ENCODE assay signal across 18 cellular contexts in the genomic region with DNA sequence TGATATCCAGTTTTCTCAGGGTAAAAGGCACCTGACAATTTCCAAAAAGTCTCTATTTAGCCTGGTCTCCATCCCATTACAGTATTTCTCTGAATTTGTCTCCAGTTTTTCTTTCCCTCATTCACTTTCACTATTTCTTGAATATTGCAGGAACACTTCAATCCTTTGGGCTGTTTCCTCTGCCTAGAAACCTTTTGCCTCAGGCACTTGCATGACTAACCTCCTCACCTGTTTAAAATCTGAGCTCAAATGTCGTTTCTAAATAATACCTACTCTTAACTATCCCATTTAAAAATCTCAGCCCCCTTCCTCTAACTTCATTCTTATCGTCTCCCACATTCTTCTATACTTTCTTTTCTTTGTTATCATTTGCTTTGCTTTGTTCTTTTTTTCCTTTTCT. TPM values are rescaled to one million over a fixed set of nuclear protein-coding genes. Genes with fewer than 3 reads are reported as not detected.
DNase-seq lines count a peak whose midpoint lies in the region; ATAC-seq and TF ChIP-seq lines count a peak whose summit lies in the region.
"Had no signal": no experiment of that assay in that cellular context is flagged by ENCODE, and none has a peak within 500 bp of the region (broad histone marks: within the 10 kb centered on the region; RNA-seq: fewer than 3 reads in every experiment).

No MANE protein-coding gene starts in this region.

- WGBS in trophoblast cell (ENCODE audit: extremely low coverage, insufficient coverage, insufficient read length): 98% methylated on average over 2 of the region's 2 CpGs
- WGBS in smooth muscle cell (ENCODE audit: low lambda C conversion rate): 44% methylated on average over 2 of the region's 2 CpGs

- no peak overlapping the region for H3K27ac Mint-ChIP-seq in WTC11
- H3K27ac Mint-ChIP-seq: B cell; CD8-positive, alpha-beta T cell; HFFc6 had no signal

- H4K8ac ChIP-seq in trophoblast cell (ENCODE audit: low read depth, low read length): no peak overlapping the region

- H3K4me3 ChIP-seq in trophoblast cell (ENCODE audit: low read depth, low read length) (no peak overlapping the region), smooth muscle cell (no peak overlapping the region)
- H3K4me3 ChIP-seq: BLaER1 treated with 17β-estradiol and CSF1 and Interleukin-3, amounts not matched to agents 10 nM and 100 nM had no signal

- no peak overlapping the region for H4K12ac ChIP-seq in trophoblast cell (ENCODE audit: low read depth, low read length)

- peak; percentile 3 for DNase-seq in NCI-H2171 treated with DMSO at 0.1 percent for 48 hours (lab: John Stamatoyannopoulos, UW)
- DNase-seq in NCI-H2171 (lab: John Stamatoyannopoulos, UW): no peak
- DNase-seq in WTC11 (ENCODE audit: low spot score): no peak
- peak; percentile 18 to 67 for DNase-seq in trophoblast cell
- DNase-seq in kidney tubule cell (ENCODE audit: low spot score): no peak
- DNase-seq in smooth muscle cell (lab: John Stamatoyannopoulos, UW; ENCODE audit: unreplicated experiment): no peak
- DNase-seq in stimulated activated CD4-positive, alpha-beta T cell treated with anti-CD3 and anti-CD28 coated beads, Interleukin-4, amount 100 ng/mL, for 24 hours: no peak
- DNase-seq: 8988T; Calu3; CD8-positive, alpha-beta T cell; DMS79 treated with DMSO at 0.1 percent for 48 hours; GF-D8; GOT3; H7; HFFc6 had no signal

- no peak overlapping the region for H2BK12ac ChIP-seq in trophoblast cell (ENCODE audit: low read length)

- H3K9me3 ChIP-seq in trophoblast cell (ENCODE audit: insufficient read depth, low read depth, low read length): no peaks in the 10 kb centered on the region
- no peaks in the 10 kb centered on the region for H3K9me3 ChIP-seq in smooth muscle cell (replicated peaks; ENCODE audit: low read depth)
- H3K9me3 ChIP-seq: BLaER1 treated with 17β-estradiol and CSF1 and Interleukin-3, amounts not matched to agents 10 nM and 100 nM had no signal

- TF ChIP-seq CTCF in WTC11 (IDR thresholded peaks at IDR 0.05): no peak
- TF ChIP-seq CTCF in smooth muscle cell (IDR thresholded peaks at IDR 0.05; ENCODE audit: borderline replicate concordance, insufficient read depth, poor library complexity, severe bottlenecking): no peak

- no peak overlapping the region for H2AFZ ChIP-seq in trophoblast cell (ENCODE audit: insufficient read depth, low read length, poor library complexity)
- no peak overlapping the region for H2AFZ ChIP-seq in smooth muscle cell (ENCODE audit: low read depth)

- H3K36me3 Mint-ChIP-seq in WTC11: no peaks in the 10 kb centered on the region
- H3K36me3 Mint-ChIP-seq: CD8-positive, alpha-beta T cell had no signal

- H3K4me1 Mint-ChIP-seq in WTC11: no peaks in the 10 kb centered on the region; the same call in 1 of the 2 replicates
- H3K4me1 Mint-ChIP-seq: B cell had no signal

- no peak overlapping the region for H3K4me3 Mint-ChIP-seq in WTC11
- H3K4me3 Mint-ChIP-seq: B cell; CD8-positive, alpha-beta T cell; HFFc6 had no signal

- H3K9me3 Mint-ChIP-seq in WTC11: no peaks in the 10 kb centered on the region
- H3K9me3 Mint-ChIP-seq: CD8-positive, alpha-beta T cell; HFFc6 had no signal

- no peak overlapping the region for H3K9ac ChIP-seq in trophoblast cell (ENCODE audit: low read length)
- no peak overlapping the region for H3K9ac ChIP-seq in smooth muscle cell (ENCODE audit: low read depth)
- H3K9ac ChIP-seq: BLaER1 treated with 17β-estradiol and CSF1 and Interleukin-3, amounts not matched to agents 10 nM and 100 nM had no signal

- H4K20me1 ChIP-seq in smooth muscle cell (ENCODE audit: low read depth): no peaks in the 10 kb centered on the region

- H3K4me2 ChIP-seq in trophoblast cell (ENCODE audit: low read length) (no peak overlapping the region), smooth muscle cell (no peak overlapping the region)
- H3K4me2 ChIP-seq: BLaER1 treated with 17β-estradiol and CSF1 and Interleukin-3, amounts not matched to agents 10 nM and 100 nM had no signal

- no peaks in the 10 kb centered on the region for H3K27me3 Mint-ChIP-seq in WTC11 (ENCODE audit: low read depth)

- H3K27ac ChIP-seq in trophoblast cell (ENCODE audit: low read depth, low read length) (no peak overlapping the region), smooth muscle cell (ENCODE audit: low read depth) (no peak overlapping the region)
- H3K27ac ChIP-seq: BLaER1 treated with 17β-estradiol and CSF1 and Interleukin-3, amounts not matched to agents 10 nM and 100 nM had no signal

- H3K4me1 ChIP-seq in trophoblast cell (ENCODE audit: control insufficient read depth in 1 of 2, insufficient read depth in 2 of 2, low read length in 2 of 2): no peaks in the 10 kb centered on the region
- no peaks in the 10 kb centered on the region for H3K4me1 ChIP-seq in smooth muscle cell (ENCODE audit: low read depth)
- H3K4me1 ChIP-seq: BLaER1 treated with 17β-estradiol and CSF1 and Interleukin-3, amounts not matched to agents 10 nM and 100 nM had no signal

- no peaks in the 10 kb centered on the region for H3F3A ChIP-seq in smooth muscle cell (ENCODE audit: low read depth)

- peak; percentile 16; the same call in 1 of the 2 replicates for ATAC-seq in WTC11
- ATAC-seq: CD8-positive, alpha-beta T cell; HCT116 had no signal

- POLR2A ChIA-PET in WTC11 (lab: Charles Lee): no interaction called here

- no peak overlapping the region for H2AK5ac ChIP-seq in trophoblast cell (ENCODE audit: low read length)

- no peak overlapping the region for H2BK120ac ChIP-seq in trophoblast cell (ENCODE audit: insufficient read depth, low read length, poor library complexity)

- no peak overlapping the region for H3K18ac ChIP-seq in trophoblast cell (ENCODE audit: low read length)

- no peak overlapping the region for H4K91ac ChIP-seq in trophoblast cell (ENCODE audit: low read depth, low read length)

- H3K14ac ChIP-seq in trophoblast cell (ENCODE audit: low read length): no peak overlapping the region

- H2BK5ac ChIP-seq in trophoblast cell (ENCODE audit: low read depth, low read length, poor library complexity): no peak overlapping the region

- no peak overlapping the region for H3K23ac ChIP-seq in trophoblast cell (ENCODE audit: low read length)

- H3K27me3 ChIP-seq in trophoblast cell (ENCODE audit: insufficient read depth, low read length) (no peaks in the 10 kb centered on the region), smooth muscle cell (ENCODE audit: low read depth) (no peaks in the 10 kb centered on the region)
- H3K27me3 ChIP-seq: BLaER1 treated with 17β-estradiol and CSF1 and Interleukin-3, amounts not matched to agents 10 nM and 100 nM had no signal

- H3K79me2 ChIP-seq in trophoblast cell (ENCODE audit: control insufficient read depth, insufficient read depth, low read length, poor library complexity): no peaks in the 10 kb centered on the region
- no peaks in the 10 kb centered on the region for H3K79me2 ChIP-seq in smooth muscle cell (ENCODE audit: low read depth)

- H3K36me3 ChIP-seq in trophoblast cell (ENCODE audit: control insufficient read depth in 1 of 2, insufficient read depth in 2 of 2, low read length in 2 of 2): no peaks in the 10 kb centered on the region
- no peaks in the 10 kb centered on the region for H3K36me3 ChIP-seq in smooth muscle cell (ENCODE audit: low read depth)
- H3K36me3 ChIP-seq: BLaER1 treated with 17β-estradiol and CSF1 and Interleukin-3, amounts not matched to agents 10 nM and 100 nM had no signal

- H3K4ac ChIP-seq in trophoblast cell (ENCODE audit: low read depth, low read length): no peak overlapping the region

- CTCF ChIA-PET in WTC11 (lab: Charles Lee): interaction anchor here (2.9 kb wide), 1 partner anchor 9 kb away, joined by 17 read pairs; a partner anchor contains a TSS

- no peaks in the 10 kb centered on the region for H3K79me1 ChIP-seq in trophoblast cell (ENCODE audit: low read length)

TF ChIP-seq in WTC11, 78 proteins besides CTCF, POLR2A, EP300 and RAD21:
- TF ChIP-seq, protein P1, sequence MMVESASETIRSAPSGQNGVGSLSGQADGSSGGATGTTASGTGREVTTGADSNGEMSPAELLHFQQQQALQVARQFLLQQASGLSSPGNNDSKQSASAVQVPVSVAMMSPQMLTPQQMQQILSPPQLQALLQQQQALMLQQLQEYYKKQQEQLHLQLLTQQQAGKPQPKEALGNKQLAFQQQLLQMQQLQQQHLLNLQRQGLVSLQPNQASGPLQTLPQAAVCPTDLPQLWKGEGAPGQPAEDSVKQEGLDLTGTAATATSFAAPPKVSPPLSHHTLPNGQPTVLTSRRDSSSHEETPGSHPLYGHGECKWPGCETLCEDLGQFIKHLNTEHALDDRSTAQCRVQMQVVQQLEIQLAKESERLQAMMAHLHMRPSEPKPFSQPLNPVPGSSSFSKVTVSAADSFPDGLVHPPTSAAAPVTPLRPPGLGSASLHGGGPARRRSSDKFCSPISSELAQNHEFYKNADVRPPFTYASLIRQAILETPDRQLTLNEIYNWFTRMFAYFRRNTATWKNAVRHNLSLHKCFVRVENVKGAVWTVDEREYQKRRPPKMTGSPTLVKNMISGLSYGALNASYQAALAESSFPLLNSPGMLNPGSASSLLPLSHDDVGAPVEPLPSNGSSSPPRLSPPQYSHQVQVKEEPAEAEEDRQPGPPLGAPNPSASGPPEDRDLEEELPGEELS (CRISPR knock-in tag; IDR thresholded peaks at IDR 0.05): no peak
- TF ChIP-seq EMX1 (CRISPR knock-in tag; IDR thresholded peaks at IDR 0.05): no peak
- TF ChIP-seq OVOL2 (CRISPR knock-in tag; IDR thresholded peaks at IDR 0.05; ENCODE audit: borderline replicate concordance): no peak
- no peak for TF ChIP-seq SMAD4 (CRISPR knock-in tag; IDR thresholded peaks at IDR 0.05)
- no peak for TF ChIP-seq CBFB (CRISPR knock-in tag; IDR thresholded peaks at IDR 0.05; ENCODE audit: low read depth)
- no peak for TF ChIP-seq MXD4 (CRISPR knock-in tag; IDR thresholded peaks at IDR 0.05; ENCODE audit: borderline replicate concordance)
- no peak for TF ChIP-seq ETV6 (CRISPR knock-in tag; IDR thresholded peaks at IDR 0.05)

RNA-seq across cellular contexts. Expression of a gene that starts 9.0 kb away (rescaled TPM):
- total RNA-seq in WTC11 (2021): 0.39 to 0.53 TPM (median 0.44 TPM) in 3 replicates
- polyA plus RNA-seq in trophoblast cell (2013): 0.10 and 0.14 TPM in 2 replicates
- total RNA-seq in smooth muscle cell: 0.27 and 0.58 TPM in 2 replicates
- 0.17 and 0.53 TPM in 2 replicates for polyA plus RNA-seq in smooth muscle cell
- total RNA-seq: CD8-positive, alpha-beta T cell had no signal

RNA-seq across cellular contexts. Expression of a gene that starts 44.4 kb away (rescaled TPM):
- total RNA-seq in WTC11 (2021) (0.04 TPM in 1 of 3 replicates, not detected in the others), smooth muscle cell (not detected in 2 replicates)
- polyA plus RNA-seq in trophoblast cell (2013): under 0.01 TPM in 1 of 2 replicates, not detected in the other
- polyA plus RNA-seq in smooth muscle cell: not detected in 2 replicates
- total RNA-seq: H7 had no signal

Comparison
In these comparisons a context has a peak if more than half of its experiments do, and no peak if none do; other contexts are left out.
1. DNase-seq: peak in NCI-H2171 treated with DMSO at 0.1 percent for 48 hours (single experiment) and trophoblast cell (2 of 2); none in NCI-H2171 (single experiment), WTC11 (single experiment), kidney tubule cell (single experiment), smooth muscle cell (single experiment) and stimulated activated CD4-positive, alpha-beta T cell treated with anti-CD3 and anti-CD28 coated beads, Interleukin-4, amount 100 ng/mL, for 24 hours (single experiment).